22 cellular contexts compared by ENCODE assay signal in the genomic region with DNA sequence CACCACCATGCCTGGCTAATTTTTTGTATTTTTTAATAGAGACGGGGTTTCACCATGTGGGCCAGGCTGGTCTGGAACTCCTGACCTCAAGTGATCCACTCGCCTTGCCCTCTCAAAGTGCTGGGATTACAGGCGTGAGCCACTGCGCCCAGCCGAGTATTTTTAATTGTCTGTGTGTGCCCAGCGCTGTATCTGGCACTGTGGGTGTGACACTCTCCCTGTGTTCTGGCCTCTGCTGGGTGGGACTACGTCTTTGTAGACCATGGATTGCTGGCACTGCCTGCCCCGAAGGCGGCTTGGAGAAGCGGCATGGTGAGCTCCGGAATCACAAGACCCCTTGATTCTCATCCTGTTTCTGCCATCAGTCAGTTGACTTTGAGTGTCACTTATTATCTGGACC.
"Had no signal": no experiment of that assay in that cellular context is flagged by ENCODE, and none has a peak within 500 bp of the region (broad histone marks: within the 10 kb centered on the region; RNA-seq: fewer than 3 reads in every experiment).

No MANE protein-coding gene starts in this region.

- H3K36me3 ChIP-seq: gastroesophageal sphincter, heart left ventricle, ovary, prostate gland, spleen, thyroid gland, upper lobe of right lung had no signal

- H3K4me1 ChIP-seq: gastroesophageal sphincter, prostate gland, upper lobe of right lung had no signal

- H3K4me1 Mint-ChIP-seq: naive B cell had no signal

- H3K27me3 Mint-ChIP-seq: activated naive CD4-positive, alpha-beta T cell treated with anti-CD3 and anti-CD28 coated beads, Interleukin-2, amount 50 U/mL, for 24 hours had no signal

- H3K36me3 Mint-ChIP-seq: activated naive CD4-positive, alpha-beta T cell treated with anti-CD3 and anti-CD28 coated beads, Interleukin-2, amount 50 U/mL, for 24 hours had no signal

- H3K27ac ChIP-seq: epithelial cell of prostate, gastroesophageal sphincter, heart left ventricle, ovary, prostate gland, spleen, thyroid gland, upper lobe of right lung, VCaP had no signal

- H3K27ac Mint-ChIP-seq: activated naive CD4-positive, alpha-beta T cell treated with anti-CD3 and anti-CD28 coated beads, Interleukin-2, amount 50 U/mL, for 24 hours; endodermal cell; naive B cell; T-helper 2 cell treated with Interferon-gamma antibody and Interleukin-4, amounts not matched to agents 5 μg/mL and 100 μg/mL, for 36 hours had no signal

- DNase-seq: activated CD4-positive, alpha-beta T cell treated with anti-CD3 and anti-CD28 coated beads, Interleukin-2, amount 50 U/mL, for 48 hours; activated CD4-positive, CD25-positive, alpha-beta regulatory T cell treated with anti-CD3 and anti-CD28 coated beads, Interleukin-2, amount 50 U/mL, for 72 hours; activated effector memory CD4-positive, alpha-beta T cell treated with Interleukin-2 at 50 U/mL for 16 hours; cortex of kidney; endodermal cell; heart left ventricle; naive B cell; ovary; spleen; stimulated activated CD4-positive, alpha-beta T cell treated with anti-CD3 and anti-CD28 coated beads, Interleukin-4, amount 100 ng/mL, for 24 hours; stimulated activated naive CD4-positive, alpha-beta T cell treated with Interleukin-2 at 50 U/mL for 16 hours; substantia nigra; thyroid gland; upper lobe of right lung had no signal

- H3K4me3 Mint-ChIP-seq: activated naive CD4-positive, alpha-beta T cell treated with anti-CD3 and anti-CD28 coated beads, Interleukin-2, amount 50 U/mL, for 24 hours; endodermal cell; naive B cell; T-helper 2 cell treated with Interferon-gamma antibody and Interleukin-4, amounts not matched to agents 5 μg/mL and 100 μg/mL, for 36 hours had no signal

- ATAC-seq: gastroesophageal sphincter, SK-N-SH treated with all-trans-retinoic acid at 6 μM for 48 hours, upper lobe of right lung had no signal

- H3K9me3 Mint-ChIP-seq: activated naive CD4-positive, alpha-beta T cell treated with anti-CD3 and anti-CD28 coated beads, Interleukin-2, amount 50 U/mL, for 24 hours; endodermal cell; naive B cell had no signal

- H3K9me3 ChIP-seq: gastroesophageal sphincter, heart left ventricle, ovary, prostate gland, spleen, thyroid gland, upper lobe of right lung had no signal

- H3K27me3 ChIP-seq: gastroesophageal sphincter, heart left ventricle, ovary, thyroid gland, upper lobe of right lung had no signal

- H3K4me3 ChIP-seq: gastroesophageal sphincter, heart left ventricle, lung, ovary, prostate gland, spleen, thyroid gland, upper lobe of right lung had no signal
